ENCODE assay signal across 23 cellular contexts in the genomic region with DNA sequence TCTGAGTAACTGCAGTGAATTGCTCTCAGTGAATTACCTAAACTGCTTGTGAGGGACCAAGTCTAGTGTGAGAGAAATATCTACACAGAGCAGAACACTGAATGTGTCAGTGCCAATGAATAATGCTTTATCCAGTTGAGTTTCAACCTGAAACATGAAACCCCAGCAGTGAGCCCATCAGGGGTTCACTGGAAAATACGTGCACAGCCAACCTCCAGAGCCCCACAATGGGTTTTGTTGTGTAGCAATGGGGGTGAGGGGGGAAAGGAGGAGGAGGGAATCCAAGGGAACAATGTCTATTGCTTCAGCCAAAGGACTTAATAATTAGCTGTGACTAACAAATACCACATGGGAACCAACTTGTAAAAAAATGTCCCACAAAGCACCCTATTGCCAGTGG.
A peak's percentile ranks its signal among the peaks of the same experiment; 100 is the strongest.
DNase-seq lines count a peak whose midpoint lies in the region; TF ChIP-seq lines count a peak whose summit lies in the region.
"Had no signal": no experiment of that assay in that cellular context is flagged by ENCODE, and none has a peak within 500 bp of the region (broad histone marks: within the 10 kb centered on the region; RNA-seq: fewer than 3 reads in every experiment).

No MANE protein-coding gene starts in this region.

- H3K27me3 Mint-ChIP-seq in mesothelial cell of epicardium (ENCODE audit: low read depth) (no peaks in the 10 kb centered on the region), type B pancreatic cell (no peaks in the 10 kb centered on the region)
- H3K27me3 Mint-ChIP-seq: CD4-positive, CD25-positive, alpha-beta regulatory T cell had no signal

- peak; percentile 38 for TF ChIP-seq RAD21 in Ishikawa (IDR thresholded peaks at IDR 0.05; ENCODE audit: low read depth)

- H3K9me3 Mint-ChIP-seq in mesothelial cell of epicardium (no peaks in the 10 kb centered on the region), type B pancreatic cell (no peaks in the 10 kb centered on the region)
- H3K9me3 Mint-ChIP-seq: activated T-cell treated with anti-CD3 and anti-CD28 coated beads, Interleukin-2, amount 50 U/mL, for 24 hours; T-cell had no signal

- TF ChIP-seq EP300 in Ishikawa (IDR thresholded peaks at IDR 0.05; ENCODE audit: borderline replicate concordance) = peak; percentile 99

- DNase-seq in ecto neural progenitor cell (ENCODE audit: low spot score) = peak; percentile 53
- no peak for DNase-seq in mesothelial cell of epicardium (ENCODE audit: low spot score in 2 of 2, unreplicated experiment in 2 of 2)
- no peak for DNase-seq in type B pancreatic cell (ENCODE audit: extremely low spot score, unreplicated experiment)
- DNase-seq in mesenteric fat pad (ENCODE audit: low spot score) = no peak
- DNase-seq in DMS53 (lab: John Stamatoyannopoulos, UW) = no peak
- no peak for DNase-seq in NCI-H1105 (lab: John Stamatoyannopoulos, UW)
- DNase-seq: activated naive CD4-positive, alpha-beta T cell; activated T-cell treated with anti-CD3 and anti-CD28 coated beads, Interleukin-2, amount 50 U/mL, for 24 hours; CD4-positive, CD25-positive, alpha-beta regulatory T cell; EL; esophagus squamous epithelium; gastrocnemius medialis; HFFc6; hippocampal formation; islet precursor cell; lower lobe of right lung; NCI-H1694 treated with DMSO at 0.1 percent for 48 hours; NCI-H2171; NCI-H510A treated with DMSO at 0.1 percent for 48 hours; SHP77 treated with DMSO at 0.1 percent for 48 hours; stimulated activated CD4-positive, alpha-beta T cell treated with anti-CD3 and anti-CD28 coated beads, Interleukin-1b, Interleukin-23, amount 100 ng/mL, for 48 hours; T-cell had no signal

- TF ChIP-seq CTCF in mesothelial cell of epicardium (IDR thresholded peaks at IDR 0.05; ENCODE audit: unreplicated experiment) (no peak), type B pancreatic cell (conservative IDR thresholded peaks at IDR 0.05) (no peak)

- peak overlapping the region; percentile 90 for H3K27ac Mint-ChIP-seq in mesothelial cell of epicardium
- H3K27ac Mint-ChIP-seq in type B pancreatic cell = peak overlapping the region; percentile 22
- H3K27ac Mint-ChIP-seq: activated T-cell treated with anti-CD3 and anti-CD28 coated beads, Interleukin-2, amount 50 U/mL, for 24 hours; CD4-positive, CD25-positive, alpha-beta regulatory T cell; HFFc6; T-cell had no signal

- no peak overlapping the region for H3K4me3 Mint-ChIP-seq in mesothelial cell of epicardium
- H3K4me3 Mint-ChIP-seq in type B pancreatic cell = peak overlapping the region; percentile 58
- H3K4me3 Mint-ChIP-seq: activated T-cell treated with anti-CD3 and anti-CD28 coated beads, Interleukin-2, amount 50 U/mL, for 24 hours; CD4-positive, CD25-positive, alpha-beta regulatory T cell; HFFc6; T-cell had no signal

- peaks cover 78% of the 10 kb centered on the region for H3K4me1 Mint-ChIP-seq in mesothelial cell of epicardium
- H3K4me1 Mint-ChIP-seq in type B pancreatic cell (ENCODE audit: unreplicated experiment) = peaks cover 51% of the 10 kb centered on the region
- H3K4me1 Mint-ChIP-seq: CD4-positive, CD25-positive, alpha-beta regulatory T cell; T-cell had no signal

- peaks cover 12% of the 10 kb centered on the region for H3K36me3 Mint-ChIP-seq in mesothelial cell of epicardium
- peaks cover 13% of the 10 kb centered on the region for H3K36me3 Mint-ChIP-seq in type B pancreatic cell
- H3K36me3 Mint-ChIP-seq: CD4-positive, CD25-positive, alpha-beta regulatory T cell; T-cell had no signal

TF ChIP-seq in Ishikawa, 13 proteins besides CTCF, POLR2A, EP300 and RAD21:
- TF ChIP-seq, protein P1, sequence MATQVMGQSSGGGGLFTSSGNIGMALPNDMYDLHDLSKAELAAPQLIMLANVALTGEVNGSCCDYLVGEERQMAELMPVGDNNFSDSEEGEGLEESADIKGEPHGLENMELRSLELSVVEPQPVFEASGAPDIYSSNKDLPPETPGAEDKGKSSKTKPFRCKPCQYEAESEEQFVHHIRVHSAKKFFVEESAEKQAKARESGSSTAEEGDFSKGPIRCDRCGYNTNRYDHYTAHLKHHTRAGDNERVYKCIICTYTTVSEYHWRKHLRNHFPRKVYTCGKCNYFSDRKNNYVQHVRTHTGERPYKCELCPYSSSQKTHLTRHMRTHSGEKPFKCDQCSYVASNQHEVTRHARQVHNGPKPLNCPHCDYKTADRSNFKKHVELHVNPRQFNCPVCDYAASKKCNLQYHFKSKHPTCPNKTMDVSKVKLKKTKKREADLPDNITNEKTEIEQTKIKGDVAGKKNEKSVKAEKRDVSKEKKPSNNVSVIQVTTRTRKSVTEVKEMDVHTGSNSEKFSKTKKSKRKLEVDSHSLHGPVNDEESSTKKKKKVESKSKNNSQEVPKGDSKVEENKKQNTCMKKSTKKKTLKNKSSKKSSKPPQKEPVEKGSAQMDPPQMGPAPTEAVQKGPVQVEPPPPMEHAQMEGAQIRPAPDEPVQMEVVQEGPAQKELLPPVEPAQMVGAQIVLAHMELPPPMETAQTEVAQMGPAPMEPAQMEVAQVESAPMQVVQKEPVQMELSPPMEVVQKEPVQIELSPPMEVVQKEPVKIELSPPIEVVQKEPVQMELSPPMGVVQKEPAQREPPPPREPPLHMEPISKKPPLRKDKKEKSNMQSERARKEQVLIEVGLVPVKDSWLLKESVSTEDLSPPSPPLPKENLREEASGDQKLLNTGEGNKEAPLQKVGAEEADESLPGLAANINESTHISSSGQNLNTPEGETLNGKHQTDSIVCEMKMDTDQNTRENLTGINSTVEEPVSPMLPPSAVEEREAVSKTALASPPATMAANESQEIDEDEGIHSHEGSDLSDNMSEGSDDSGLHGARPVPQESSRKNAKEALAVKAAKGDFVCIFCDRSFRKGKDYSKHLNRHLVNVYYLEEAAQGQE (IDR thresholded peaks at IDR 0.05; ENCODE audit: low read depth) = no peak
- TF ChIP-seq TAF1 (IDR thresholded peaks at IDR 0.05; ENCODE audit: low read depth) (no peak), CEBPB (IDR thresholded peaks at IDR 0.05) (peak; percentile 91), EGR1 (IDR thresholded peaks at IDR 0.05) (peak; percentile 31; the same call in 1 of the 2 replicates), CREB1 (IDR thresholded peaks at IDR 0.05; ENCODE audit: low read depth) (no peak), USF1 (IDR thresholded peaks at IDR 0.05) (no peak), FOXM1 (IDR thresholded peaks at IDR 0.05; ENCODE audit: borderline replicate concordance, low read depth) (peak; percentile 98), TCF12 (IDR thresholded peaks at IDR 0.05; ENCODE audit: low read depth) (peak; percentile 99), ZBTB7A (IDR thresholded peaks at IDR 0.05; ENCODE audit: low read depth) (no peak), YY1 (IDR thresholded peaks at IDR 0.05; ENCODE audit: low read depth) (peak; percentile 60; the same call in 1 of the 2 replicates), TEAD4 (IDR thresholded peaks at IDR 0.05) (peak; percentile 87), NFIC (IDR thresholded peaks at IDR 0.05) (peak; percentile 96)
- TF ChIP-seq, protein P2, sequence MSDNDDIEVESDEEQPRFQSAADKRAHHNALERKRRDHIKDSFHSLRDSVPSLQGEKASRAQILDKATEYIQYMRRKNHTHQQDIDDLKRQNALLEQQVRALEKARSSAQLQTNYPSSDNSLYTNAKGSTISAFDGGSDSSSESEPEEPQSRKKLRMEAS (IDR thresholded peaks at IDR 0.05) = no peak
